ENCODE assay signal across 4 cellular contexts in the genomic region with DNA sequence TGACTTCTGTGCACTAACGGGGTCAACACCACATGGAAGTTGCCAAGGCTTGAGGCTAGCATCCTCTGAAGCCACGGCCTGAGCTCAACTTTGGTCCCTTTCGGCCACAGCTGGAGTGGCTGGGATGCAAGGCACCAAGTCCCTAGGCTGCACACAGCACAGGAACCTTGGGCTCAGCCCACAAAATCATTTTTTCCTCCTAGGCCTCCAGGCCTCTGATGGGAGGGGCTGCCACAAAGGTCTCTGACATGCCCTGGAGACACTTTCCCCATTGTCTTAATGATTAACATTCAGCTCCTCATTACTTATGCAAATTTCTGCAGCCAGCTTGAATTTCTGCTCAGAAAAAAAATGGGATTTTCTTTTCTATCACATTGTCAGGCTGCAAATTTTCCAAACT. TPM values are rescaled to one million over a fixed set of nuclear protein-coding genes. Genes with fewer than 3 reads are reported as not detected.
"Had no signal": no experiment of that assay in that cellular context is flagged by ENCODE, and none has a peak within 500 bp of the region (broad histone marks: within the 10 kb centered on the region; RNA-seq: fewer than 3 reads in every experiment).

No MANE protein-coding gene starts in this region.

RNA-seq across cellular contexts. Expression of a gene that starts 27.6 kb away (rescaled TPM):
- total RNA-seq: LHCN-M2, M059J, MCF 10A, NCI-H460 had no signal

RNA-seq across cellular contexts. Expression of a gene that starts 55.1 kb away (rescaled TPM):
- total RNA-seq: LHCN-M2, MCF 10A, NCI-H460 had no signal
